In genomic region chrX:20477219-20477618, GRCh38 we compare ENCODE assay signal across 1 cellular context.
TF ChIP-seq lines count a peak whose summit lies in the region.

No MANE protein-coding gene starts in this region.

TF ChIP-seq in HepG2, 621 proteins besides CTCF, POLR2A, EP300 and RAD21 (continued from another document and continues in another):
- TF ChIP-seq MLXIP (CRISPR knock-in tag; IDR thresholded peaks at IDR 0.05; ENCODE audit: borderline replicate concordance) (no peak), ZNF224 (CRISPR knock-in tag; IDR thresholded peaks at IDR 0.05) (no peak), ZNF44 (CRISPR knock-in tag; IDR thresholded peaks at IDR 0.05) (no peak), ZNF382 (CRISPR knock-in tag; IDR thresholded peaks at IDR 0.05; ENCODE audit: borderline replicate concordance) (no peak), ZNF232 (CRISPR knock-in tag; IDR thresholded peaks at IDR 0.05; ENCODE audit: borderline replicate concordance) (no peak), ZBTB42 (CRISPR knock-in tag; IDR thresholded peaks at IDR 0.05) (no peak), ZNF331 (CRISPR knock-in tag; IDR thresholded peaks at IDR 0.05) (no peak), ISL2 (CRISPR knock-in tag; IDR thresholded peaks at IDR 0.05) (peak; percentile 94), SOX5 (CRISPR knock-in tag; IDR thresholded peaks at IDR 0.05; ENCODE audit: borderline replicate concordance) (peak; percentile 37; the same call in 1 of the 2 replicates), SSRP1 (CRISPR knock-in tag; IDR thresholded peaks at IDR 0.05) (no peak), NR2F1 (CRISPR knock-in tag; IDR thresholded peaks at IDR 0.05) (no peak), NFE2 (CRISPR knock-in tag; IDR thresholded peaks at IDR 0.05) (no peak), MYC (CRISPR knock-in tag; IDR thresholded peaks at IDR 0.05; ENCODE audit: borderline replicate concordance) (no peak), GPN1 (CRISPR knock-in tag; IDR thresholded peaks at IDR 0.05; ENCODE audit: borderline replicate concordance) (no peak), SIN3B (IDR thresholded peaks at IDR 0.05; ENCODE audit: low read length) (no peak), SALL2 (CRISPR knock-in tag; IDR thresholded peaks at IDR 0.05) (no peak), ZNF678 (CRISPR knock-in tag; IDR thresholded peaks at IDR 0.05) (no peak), UBTF (CRISPR knock-in tag; IDR thresholded peaks at IDR 0.05) (no peak), ZNF660 (CRISPR knock-in tag; IDR thresholded peaks at IDR 0.05; ENCODE audit: borderline replicate concordance, low read depth) (no peak), ZNF251 (CRISPR knock-in tag; IDR thresholded peaks at IDR 0.05) (no peak), ZNF317 (CRISPR knock-in tag; IDR thresholded peaks at IDR 0.05) (no peak), RAD51 (IDR thresholded peaks at IDR 0.05; ENCODE audit: borderline replicate concordance) (no peak), SOX13 (IDR thresholded peaks at IDR 0.05) (0 out of 2 replicates have a peak, but pooled peaks have one; percentile 52), SOX13 (CRISPR knock-in tag; conservative IDR thresholded peaks at IDR 0.05 in 1 of 2, IDR thresholded peaks at IDR 0.05 in 1 of 2) (peak in 1 of 2 experiments; percentile 70; a peak in 2 of 4 replicates), TOPORS (CRISPR knock-in tag; IDR thresholded peaks at IDR 0.05) (no peak), NCOA2 (CRISPR knock-in tag; IDR thresholded peaks at IDR 0.05) (peak; percentile 93), STAT5B (CRISPR knock-in tag; IDR thresholded peaks at IDR 0.05) (no peak), GLMP (CRISPR knock-in tag; IDR thresholded peaks at IDR 0.05; ENCODE audit: borderline replicate concordance) (no peak), SMAD1 (CRISPR knock-in tag; IDR thresholded peaks at IDR 0.05; ENCODE audit: borderline replicate concordance, low read depth) (no peak), KLF15 (CRISPR knock-in tag; IDR thresholded peaks at IDR 0.05; ENCODE audit: borderline replicate concordance) (no peak), SMC3 (IDR thresholded peaks at IDR 0.05; ENCODE audit: low read length) (no peak), PHF5A (CRISPR knock-in tag; IDR thresholded peaks at IDR 0.05; ENCODE audit: low read depth, unreplicated experiment) (no peak), ARHGAP35 (CRISPR knock-in tag; IDR thresholded peaks at IDR 0.05; ENCODE audit: borderline replicate concordance) (no peak), ZNF143 (CRISPR knock-in tag; IDR thresholded peaks at IDR 0.05) (no peak), RXRB (CRISPR knock-in tag; IDR thresholded peaks at IDR 0.05; ENCODE audit: borderline replicate concordance) (0 out of 2 replicates have a peak, but pooled peaks have one; percentile 69), ZNF3 (CRISPR knock-in tag; IDR thresholded peaks at IDR 0.05) (no peak), ZNF33A (CRISPR knock-in tag; IDR thresholded peaks at IDR 0.05; ENCODE audit: borderline replicate concordance) (no peak), ZFY (CRISPR knock-in tag; IDR thresholded peaks at IDR 0.05) (no peak), PRPF4 (IDR thresholded peaks at IDR 0.05; ENCODE audit: low read depth, low read length, poor library complexity, severe bottlenecking) (no peak), ZBTB7A (CRISPR knock-in tag; IDR thresholded peaks at IDR 0.05) (no peak), GTF2F1 (IDR thresholded peaks at IDR 0.05; ENCODE audit: low read length) (no peak), DRAP1 (CRISPR knock-in tag; IDR thresholded peaks at IDR 0.05) (no peak), BRD4 (CRISPR knock-in tag; IDR thresholded peaks at IDR 0.05) (peak; percentile 69; the same call in 1 of the 2 replicates), ZNF337 (CRISPR knock-in tag; IDR thresholded peaks at IDR 0.05; ENCODE audit: borderline replicate concordance, low read depth) (no peak), ATF7-NPFF (CRISPR knock-in tag; IDR thresholded peaks at IDR 0.05; ENCODE audit: low read depth) (no peak), FOXP1 (IDR thresholded peaks at IDR 0.05) (no peak), FOXP1 (CRISPR knock-in tag; IDR thresholded peaks at IDR 0.05) (peak; percentile 66; the same call in 1 of the 2 replicates)
- TF ChIP-seq, protein P1, sequence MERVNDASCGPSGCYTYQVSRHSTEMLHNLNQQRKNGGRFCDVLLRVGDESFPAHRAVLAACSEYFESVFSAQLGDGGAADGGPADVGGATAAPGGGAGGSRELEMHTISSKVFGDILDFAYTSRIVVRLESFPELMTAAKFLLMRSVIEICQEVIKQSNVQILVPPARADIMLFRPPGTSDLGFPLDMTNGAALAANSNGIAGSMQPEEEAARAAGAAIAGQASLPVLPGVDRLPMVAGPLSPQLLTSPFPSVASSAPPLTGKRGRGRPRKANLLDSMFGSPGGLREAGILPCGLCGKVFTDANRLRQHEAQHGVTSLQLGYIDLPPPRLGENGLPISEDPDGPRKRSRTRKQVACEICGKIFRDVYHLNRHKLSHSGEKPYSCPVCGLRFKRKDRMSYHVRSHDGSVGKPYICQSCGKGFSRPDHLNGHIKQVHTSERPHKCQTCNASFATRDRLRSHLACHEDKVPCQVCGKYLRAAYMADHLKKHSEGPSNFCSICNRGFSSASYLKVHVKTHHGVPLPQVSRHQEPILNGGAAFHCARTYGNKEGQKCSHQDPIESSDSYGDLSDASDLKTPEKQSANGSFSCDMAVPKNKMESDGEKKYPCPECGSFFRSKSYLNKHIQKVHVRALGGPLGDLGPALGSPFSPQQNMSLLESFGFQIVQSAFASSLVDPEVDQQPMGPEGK (CRISPR knock-in tag; IDR thresholded peaks at IDR 0.05) = 0 out of 2 replicates have a peak, but pooled peaks have one; percentile 27
- TF ChIP-seq, protein P2, sequence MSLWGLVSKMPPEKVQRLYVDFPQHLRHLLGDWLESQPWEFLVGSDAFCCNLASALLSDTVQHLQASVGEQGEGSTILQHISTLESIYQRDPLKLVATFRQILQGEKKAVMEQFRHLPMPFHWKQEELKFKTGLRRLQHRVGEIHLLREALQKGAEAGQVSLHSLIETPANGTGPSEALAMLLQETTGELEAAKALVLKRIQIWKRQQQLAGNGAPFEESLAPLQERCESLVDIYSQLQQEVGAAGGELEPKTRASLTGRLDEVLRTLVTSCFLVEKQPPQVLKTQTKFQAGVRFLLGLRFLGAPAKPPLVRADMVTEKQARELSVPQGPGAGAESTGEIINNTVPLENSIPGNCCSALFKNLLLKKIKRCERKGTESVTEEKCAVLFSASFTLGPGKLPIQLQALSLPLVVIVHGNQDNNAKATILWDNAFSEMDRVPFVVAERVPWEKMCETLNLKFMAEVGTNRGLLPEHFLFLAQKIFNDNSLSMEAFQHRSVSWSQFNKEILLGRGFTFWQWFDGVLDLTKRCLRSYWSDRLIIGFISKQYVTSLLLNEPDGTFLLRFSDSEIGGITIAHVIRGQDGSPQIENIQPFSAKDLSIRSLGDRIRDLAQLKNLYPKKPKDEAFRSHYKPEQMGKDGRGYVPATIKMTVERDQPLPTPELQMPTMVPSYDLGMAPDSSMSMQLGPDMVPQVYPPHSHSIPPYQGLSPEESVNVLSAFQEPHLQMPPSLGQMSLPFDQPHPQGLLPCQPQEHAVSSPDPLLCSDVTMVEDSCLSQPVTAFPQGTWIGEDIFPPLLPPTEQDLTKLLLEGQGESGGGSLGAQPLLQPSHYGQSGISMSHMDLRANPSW (CRISPR knock-in tag; IDR thresholded peaks at IDR 0.05; ENCODE audit: borderline replicate concordance) = no peak
- TF ChIP-seq, protein P3, sequence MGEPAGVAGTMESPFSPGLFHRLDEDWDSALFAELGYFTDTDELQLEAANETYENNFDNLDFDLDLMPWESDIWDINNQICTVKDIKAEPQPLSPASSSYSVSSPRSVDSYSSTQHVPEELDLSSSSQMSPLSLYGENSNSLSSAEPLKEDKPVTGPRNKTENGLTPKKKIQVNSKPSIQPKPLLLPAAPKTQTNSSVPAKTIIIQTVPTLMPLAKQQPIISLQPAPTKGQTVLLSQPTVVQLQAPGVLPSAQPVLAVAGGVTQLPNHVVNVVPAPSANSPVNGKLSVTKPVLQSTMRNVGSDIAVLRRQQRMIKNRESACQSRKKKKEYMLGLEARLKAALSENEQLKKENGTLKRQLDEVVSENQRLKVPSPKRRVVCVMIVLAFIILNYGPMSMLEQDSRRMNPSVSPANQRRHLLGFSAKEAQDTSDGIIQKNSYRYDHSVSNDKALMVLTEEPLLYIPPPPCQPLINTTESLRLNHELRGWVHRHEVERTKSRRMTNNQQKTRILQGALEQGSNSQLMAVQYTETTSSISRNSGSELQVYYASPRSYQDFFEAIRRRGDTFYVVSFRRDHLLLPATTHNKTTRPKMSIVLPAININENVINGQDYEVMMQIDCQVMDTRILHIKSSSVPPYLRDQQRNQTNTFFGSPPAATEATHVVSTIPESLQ (CRISPR knock-in tag; conservative IDR thresholded peaks at IDR 0.05) = no peak
- TF ChIP-seq, protein P4, sequence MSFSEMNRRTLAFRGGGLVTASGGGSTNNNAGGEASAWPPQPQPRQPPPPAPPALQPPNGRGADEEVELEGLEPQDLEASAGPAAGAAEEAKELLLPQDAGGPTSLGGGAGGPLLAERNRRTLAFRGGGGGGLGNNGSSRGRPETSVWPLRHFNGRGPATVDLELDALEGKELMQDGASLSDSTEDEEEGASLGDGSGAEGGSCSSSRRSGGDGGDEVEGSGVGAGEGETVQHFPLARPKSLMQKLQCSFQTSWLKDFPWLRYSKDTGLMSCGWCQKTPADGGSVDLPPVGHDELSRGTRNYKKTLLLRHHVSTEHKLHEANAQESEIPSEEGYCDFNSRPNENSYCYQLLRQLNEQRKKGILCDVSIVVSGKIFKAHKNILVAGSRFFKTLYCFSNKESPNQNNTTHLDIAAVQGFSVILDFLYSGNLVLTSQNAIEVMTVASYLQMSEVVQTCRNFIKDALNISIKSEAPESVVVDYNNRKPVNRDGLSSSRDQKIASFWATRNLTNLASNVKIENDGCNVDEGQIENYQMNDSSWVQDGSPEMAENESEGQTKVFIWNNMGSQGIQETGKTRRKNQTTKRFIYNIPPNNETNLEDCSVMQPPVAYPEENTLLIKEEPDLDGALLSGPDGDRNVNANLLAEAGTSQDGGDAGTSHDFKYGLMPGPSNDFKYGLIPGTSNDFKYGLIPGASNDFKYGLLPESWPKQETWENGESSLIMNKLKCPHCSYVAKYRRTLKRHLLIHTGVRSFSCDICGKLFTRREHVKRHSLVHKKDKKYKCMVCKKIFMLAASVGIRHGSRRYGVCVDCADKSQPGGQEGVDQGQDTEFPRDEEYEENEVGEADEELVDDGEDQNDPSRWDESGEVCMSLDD (CRISPR knock-in tag; IDR thresholded peaks at IDR 0.05; ENCODE audit: borderline replicate concordance) = no peak
